In genomic region chr17:76273435-76273921, GRCh38 we compare ENCODE assay signal across 13 cellular contexts. TPM values are rescaled to one million over a fixed set of nuclear protein-coding genes. Genes with fewer than 3 reads are reported as not detected.
A peak's percentile ranks its signal among the peaks of the same experiment; 100 is the strongest.
DNase-seq lines count a peak whose midpoint lies in the region; ATAC-seq, FAIRE-seq and TF ChIP-seq lines count a peak whose summit lies in the region.
"Had no signal": no experiment of that assay in that cellular context is flagged by ENCODE, and none has a peak within 500 bp of the region (broad histone marks: within the 10 kb centered on the region; RNA-seq: fewer than 3 reads in every experiment).

No MANE protein-coding gene starts in this region.

- FAIRE-seq in HepG2 (lab: Jason Lieb, UNC), result no peak
- FAIRE-seq: G401.6 had no signal

- WGBS in HepG2 (ENCODE audit: low lambda C conversion rate), result 83% methylated on average over 14 of the region's 14 CpGs
- WGBS in stomach, 5 donors, result 59 to 69% (median 65%) methylated on average over 11 to 14 of the region's 14 CpGs

- H2AFZ ChIP-seq in HepG2 (ENCODE audit: low read length), result no peak overlapping the region
- no peak overlapping the region for H2AFZ ChIP-seq in PC-3 (ENCODE audit: low read length)

- H3K4me3 ChIP-seq in HepG2 (replicated peaks in 1 of 3; ENCODE audit: insufficient read depth in 1 of 3, low read depth in 2 of 3, low read length in 3 of 3) (no peak overlapping the region), stomach (no peak overlapping the region), PC-3 (ENCODE audit: low read length) (no peak overlapping the region)
- H3K4me3 ChIP-seq: left ventricle myocardium inferior, transverse colon had no signal

- H3K79me2 ChIP-seq in HepG2 (ENCODE audit: insufficient read depth, low read length) (peaks cover 8% of the 10 kb centered on the region), PC-3 (ENCODE audit: low read length) (peaks cover 16% of the 10 kb centered on the region)

- peak overlapping the region; percentile 93 for H3K27ac Mint-ChIP-seq in activated naive CD4-positive, alpha-beta T cell treated with anti-CD3 and anti-CD28 coated beads, Interleukin-2, amount 10 ng/mL, durations not matched to agents 7 days and 5 days
- peak overlapping the region; percentile 94 for H3K27ac Mint-ChIP-seq in activated B cell treated with CpG ODN at 0.5 μM for 24 hours

- peaks cover 5% of the 10 kb centered on the region for H3K27me3 Mint-ChIP-seq in activated naive CD4-positive, alpha-beta T cell treated with anti-CD3 and anti-CD28 coated beads, Interleukin-2, amount 10 ng/mL, durations not matched to agents 7 days and 5 days
- no peaks in the 10 kb centered on the region for H3K27me3 Mint-ChIP-seq in activated B cell treated with CpG ODN at 0.5 μM for 24 hours

- TF ChIP-seq EP300 in HepG2 (IDR thresholded peaks at IDR 0.05; ENCODE audit: low read depth in 2 of 2, low read length in 2 of 2), result no peak
- TF ChIP-seq EP300 in HepG2 (CRISPR knock-in tag; IDR thresholded peaks at IDR 0.05; ENCODE audit: borderline replicate concordance), result no peak
- TF ChIP-seq EP300 in stomach (IDR thresholded peaks at IDR 0.05), result no peak

- H3K4me1 Mint-ChIP-seq in activated naive CD4-positive, alpha-beta T cell treated with anti-CD3 and anti-CD28 coated beads, Interleukin-2, amount 10 ng/mL, durations not matched to agents 7 days and 5 days, result peaks cover 66% of the 10 kb centered on the region
- peaks cover 87% of the 10 kb centered on the region for H3K4me1 Mint-ChIP-seq in activated B cell treated with CpG ODN at 0.5 μM for 24 hours

- DNase-seq in activated naive CD4-positive, alpha-beta T cell treated with anti-CD3 and anti-CD28 coated beads, Interleukin-2, amount 10 ng/mL, durations not matched to agents 7 days and 5 days, result peak; percentile 39
- no peak for DNase-seq in activated naive CD4-positive, alpha-beta T cell (lab: John Stamatoyannopoulos, UW)
- no peak for DNase-seq in activated B cell treated with CpG ODN at 0.5 μM for 24 hours
- no peak for DNase-seq in HepG2 (ENCODE audit: low spot score)
- DNase-seq in stomach, result no peak
- no peak for DNase-seq in PC-3
- DNase-seq in stimulated activated CD4-positive, alpha-beta T cell treated with anti-CD3 and anti-CD28 coated beads, Interleukin-2, amount 100 ng/mL, for 24 hours, result no peak
- DNase-seq: left ventricle myocardium inferior, NCI-H2029 treated with DMSO at 0.1 percent for 48 hours, transverse colon had no signal

- H3K36me3 ChIP-seq in HepG2 (replicated peaks in 1 of 2; ENCODE audit: control insufficient read depth in 1 of 2, insufficient read depth in 2 of 2, low read length in 2 of 2) (peaks cover 6 to 12% of the 10 kb centered on the region in 2 experiments; a peak in 3 of 5 replicates), stomach (peaks cover 4 to 28% (median 24%) of the 10 kb centered on the region in 4 donors), PC-3 (ENCODE audit: low read depth, low read length) (peaks cover 3% of the 10 kb centered on the region; the same call in 1 of the 2 replicates)

- BruUV-seq in HepG2 (replicated peaks; lab: Mats Ljungman, UMichigan), result no TSS peak
- no TSS peak for BruUV-seq in PC-3 (replicated peaks; lab: Mats Ljungman, UMichigan)

- CTCF ChIA-PET in activated naive CD4-positive, alpha-beta T cell treated with anti-CD3 and anti-CD28 coated beads, Interleukin-2, amount 10 ng/mL, durations not matched to agents 7 days and 5 days (lab: Charles Lee), result interaction anchor here (0.6 to 4.5 kb wide), 5 partner anchors 93 to 674 kb away, joined by 3 to 26 read pairs (median 5); no protein-coding TSS in a partner anchor
- CTCF ChIA-PET in activated B cell treated with CpG ODN at 0.5 μM for 24 hours (lab: Charles Lee) (interaction anchor here (1.3 to 3.8 kb wide), 4 partner anchors 9 to 152 kb away, joined by 3 to 22 read pairs (median 7); no protein-coding TSS in a partner anchor), HepG2 (lab: Yijun Ruan, JAX; ENCODE audit: low intra/inter-chr PET ratio, low total read pairs) (no interaction called here), PC-3 (lab: Charles Lee) (no interaction called here)

- H3K9me2 ChIP-seq in PC-3 (replicated peaks; ENCODE audit: low read length), result no peaks in the 10 kb centered on the region

- ATAC-seq in activated B cell treated with CpG ODN at 0.5 μM for 24 hours (ENCODE audit: low read depth) (no peak), HepG2 (peak; percentile 10), PC-3 (no peak), HG02623 (IDR thresholded peaks at IDR 0.05; ENCODE audit: unreplicated experiment) (no peak)
- ATAC-seq: Panc1 had no signal

- TF ChIP-seq RAD21 in HepG2 (CRISPR knock-in tag; IDR thresholded peaks at IDR 0.05), result no peak

- peaks cover 23% of the 10 kb centered on the region for H3K4me1 ChIP-seq in HepG2 (ENCODE audit: insufficient read depth, low read length)
- peaks cover 48 to 63% (median 60%) of the 10 kb centered on the region in 4 donors for H3K4me1 ChIP-seq in stomach
- peaks cover 13% of the 10 kb centered on the region for H3K4me1 ChIP-seq in PC-3 (ENCODE audit: insufficient read depth, low read length)

- H3K27ac ChIP-seq in HepG2 (ENCODE audit: extremely low read length, insufficient read depth, low read length) (no peak overlapping the region), stomach (peak overlapping the region in 4 of 5 donors; percentile 29 to 100 (median 86)), PC-3 (ENCODE audit: low read length) (no peak overlapping the region)

- H3K9me3 Mint-ChIP-seq in activated naive CD4-positive, alpha-beta T cell treated with anti-CD3 and anti-CD28 coated beads, Interleukin-2, amount 10 ng/mL, durations not matched to agents 7 days and 5 days, result no peaks in the 10 kb centered on the region
- no peaks in the 10 kb centered on the region for H3K9me3 Mint-ChIP-seq in activated B cell treated with CpG ODN at 0.5 μM for 24 hours

- TF ChIP-seq CTCF in activated B cell treated with CpG ODN at 0.5 μM for 24 hours (IDR thresholded peaks at IDR 0.05) (no peak), HepG2 (CRISPR knock-in tag; IDR thresholded peaks at IDR 0.05) (no peak), stomach (IDR thresholded peaks at IDR 0.05) (no peak), PC-3 (conservative IDR thresholded peaks at IDR 0.05; ENCODE audit: low read depth, low read length) (no peak)

- H3K9ac ChIP-seq in HepG2 (ENCODE audit: insufficient read depth, low read depth, low read length) (no peak overlapping the region), PC-3 (ENCODE audit: low read length) (no peak overlapping the region)

- H4K20me1 ChIP-seq in HepG2 (ENCODE audit: insufficient read depth, low read length) (no peaks in the 10 kb centered on the region; the same call in 1 of the 2 replicates), PC-3 (ENCODE audit: low read length) (peaks cover 3% of the 10 kb centered on the region; the same call in 1 of the 2 replicates)

- H3K9me3 ChIP-seq in HepG2 (ENCODE audit: low read length), result no peaks in the 10 kb centered on the region
- H3K9me3 ChIP-seq in stomach, result no peaks in the 10 kb centered on the region
- no peaks in the 10 kb centered on the region for H3K9me3 ChIP-seq in PC-3 (ENCODE audit: low read length)
- H3K9me3 ChIP-seq: left ventricle myocardium inferior, transverse colon had no signal

- H3K4me2 ChIP-seq in HepG2 (ENCODE audit: low read depth, low read length), result no peak overlapping the region
- no peak overlapping the region for H3K4me2 ChIP-seq in PC-3 (ENCODE audit: low read length)

- intact Hi-C loops in activated B cell treated with CpG ODN at 0.5 μM for 24 hours (cut with micrococcal nuclease), result loop anchor here (2.0 to 10.0 kb wide), 5 partner anchors 27 to 416 kb away; partner anchors contain the start of genes FOXJ1, MRPL38 and WBP2
- intact Hi-C loops in HepG2 (cut with micrococcal nuclease; ENCODE audit: unreplicated experiment), result loop anchor here (10.0 kb wide), 1 partner anchor 89 kb away; no protein-coding TSS in a partner anchor
- intact Hi-C loops in stomach (cut with DNase I; ENCODE audit: low total_unique reads), result no loop called here
- intact Hi-C loops in PC-3 (cut with micrococcal nuclease), result loop anchor here (10.0 kb wide), 1 partner anchor 369 kb away; the partner anchor contains the start of gene MRPL38

- TF ChIP-seq POLR2A in HepG2 (IDR thresholded peaks at IDR 0.05; ENCODE audit: insufficient read depth in 1 of 2, low read depth in 2 of 2, low read length in 2 of 2) (no peak), stomach (IDR thresholded peaks at IDR 0.05) (no peak)

- no peak overlapping the region for H3K4me3 Mint-ChIP-seq in activated naive CD4-positive, alpha-beta T cell treated with anti-CD3 and anti-CD28 coated beads, Interleukin-2, amount 10 ng/mL, durations not matched to agents 7 days and 5 days
- peak overlapping the region; percentile 70 for H3K4me3 Mint-ChIP-seq in activated B cell treated with CpG ODN at 0.5 μM for 24 hours

- H3K27me3 ChIP-seq in HepG2 (ENCODE audit: control insufficient read depth in 1 of 2, insufficient read depth in 2 of 2, low read length in 2 of 2) (no peaks in the 10 kb centered on the region), stomach (no peaks in the 10 kb centered on the region), PC-3 (ENCODE audit: low read length) (no peaks in the 10 kb centered on the region)
- H3K27me3 ChIP-seq: transverse colon had no signal

- in situ Hi-C loops in HepG2 (cut with HindIII; ENCODE audit: extremely low pct_ligation_motif_present, low pct_unique_long_range_greater_than_20kb), result no loop called here

- POLR2A ChIA-PET in activated B cell treated with CpG ODN at 0.5 μM for 24 hours (lab: Charles Lee), result interaction anchor here (0.9 to 17.7 kb wide), 10 partner anchors 9 to 255 kb away, joined by 3 to 481 read pairs (median 12); partner anchors contain the start of genes EXOC7, RNF157 and UBALD2
- POLR2A ChIA-PET in HepG2 (lab: Yijun Ruan, JAX), result interaction anchor here (1.4 to 1.5 kb wide), 2 partner anchors 9 to 14 kb away, joined by 6 to 10 read pairs; partner anchors contain the start of gene UBALD2
- POLR2A ChIA-PET in PC-3 (lab: Charles Lee; ENCODE audit: unreplicated experiment), result no interaction called here

- H3K36me3 Mint-ChIP-seq in activated naive CD4-positive, alpha-beta T cell treated with anti-CD3 and anti-CD28 coated beads, Interleukin-2, amount 10 ng/mL, durations not matched to agents 7 days and 5 days, result peaks cover 28% of the 10 kb centered on the region
- peaks cover 17% of the 10 kb centered on the region for H3K36me3 Mint-ChIP-seq in activated B cell treated with CpG ODN at 0.5 μM for 24 hours (ENCODE audit: low read depth)

- H3F3A ChIP-seq in PC-3 (ENCODE audit: low read length, unreplicated experiment), result no peaks in the 10 kb centered on the region

RNA-seq across cellular contexts. Expression of gene UBALD2, which starts 8.3 kb away (rescaled TPM):
- total RNA-seq in activated B cell treated with CpG ODN at 0.5 μM for 24 hours, result 144 and 152 TPM in 2 replicates
- 3.3 and 5.3 TPM in 2 replicates for total RNA-seq in HepG2 (2016; rRNA removed; fragmentation: Illumina TruSeq; extraction: Trizol)
- 6.8 and 10.0 TPM in 2 replicates for total RNA-seq in HepG2 (2016; cell fraction: cytosol; rRNA removed; fragmentation: Illumina TruSeq; extraction: Trizol; ENCODE audit: low read depth)
- 4.4 and 4.5 TPM in 2 replicates for total RNA-seq in HepG2 (2016; cell fraction: insoluble cytoplasmic fraction; rRNA removed; fragmentation: Illumina TruSeq; extraction: Trizol)
- 9.1 and 9.4 TPM in 2 replicates for total RNA-seq in HepG2 (2016; cell fraction: membrane; rRNA removed; fragmentation: Illumina TruSeq; extraction: Trizol)
- 2.6 and 3.2 TPM in 2 replicates for total RNA-seq in HepG2 (2016; cell fraction: nucleus; rRNA removed; fragmentation: Illumina TruSeq; extraction: Trizol)
- polyA plus RNA-seq in HepG2 (2011; rRNA removed), result 50.5 and 89.7 TPM in 2 replicates
- polyA plus RNA-seq in HepG2 (2011; cell fraction: cytosol; rRNA removed), result 14.6 and 28.0 TPM in 2 replicates
- polyA plus RNA-seq in HepG2 (2011; cell fraction: nucleus; rRNA removed), result 19.7 and 23.1 TPM in 2 replicates
- 16.6 and 21.8 TPM in 2 replicates for polyA plus RNA-seq in HepG2 (2012)
- 26.5 and 33.4 TPM in 2 replicates for polyA plus RNA-seq in HepG2 (2016; cell fraction: cytosol; fragmentation: Illumina TruSeq; extraction: Trizol; ENCODE audit: low read depth)
- 15.4 and 17.2 TPM in 2 replicates for polyA plus RNA-seq in HepG2 (2016; cell fraction: insoluble cytoplasmic fraction; fragmentation: Illumina TruSeq; extraction: Trizol; ENCODE audit: low read depth)
- polyA plus RNA-seq in HepG2 (2016; cell fraction: membrane; fragmentation: Illumina TruSeq; extraction: Trizol; ENCODE audit: low read depth), result 28.1 and 30.3 TPM in 2 replicates
- 8.4 and 13.3 TPM in 2 replicates for polyA plus RNA-seq in HepG2 (2016; cell fraction: nucleus; fragmentation: Illumina TruSeq; extraction: Trizol; ENCODE audit: insufficient read depth, low read depth)
- polyA minus RNA-seq in HepG2 (2011; rRNA and poly(A)+ RNA removed; ENCODE audit: low replicate concordance), result 24.6 and 37.9 TPM in 2 replicates
- 14.7 and 29.2 TPM in 2 replicates for polyA minus RNA-seq in HepG2 (2011; cell fraction: cytosol; rRNA and poly(A)+ RNA removed)
- 4.2 and 7.1 TPM in 2 replicates for polyA minus RNA-seq in HepG2 (2011; cell fraction: nucleus; rRNA and poly(A)+ RNA removed)
- 10 to 100 TPM in 2 of 5 donors, 1 to 10 TPM in 3; 1.8 to 49.5 (median 9.9) TPM for total RNA-seq in stomach
- 10 to 100 TPM; 37.2 to 48.4 (median 43.0) TPM for polyA plus RNA-seq in stomach
- total RNA-seq in PC-3 (2014; rRNA removed), result 59.5 and 63.5 TPM in 2 replicates

RNA-seq across cellular contexts. Expression of gene RNF157, which starts 33.2 kb away (rescaled TPM):
- total RNA-seq in activated B cell treated with CpG ODN at 0.5 μM for 24 hours (3.1 and 3.5 TPM in 2 replicates), HepG2 (2016; rRNA removed; fragmentation: Illumina TruSeq; extraction: Trizol) (1.4 and 1.5 TPM in 2 replicates), stomach (10 to 100 TPM in 3 of 5 donors, 1 to 10 TPM in 2; 1.0 to 41.4 (median 11.6) TPM), PC-3 (2014; rRNA removed) (7.3 and 7.4 TPM in 2 replicates)
- total RNA-seq in HepG2 (2016; cell fraction: cytosol; rRNA removed; fragmentation: Illumina TruSeq; extraction: Trizol; ENCODE audit: low read depth), result 1.0 and 1.9 TPM in 2 replicates
- 1.5 and 2.1 TPM in 2 replicates for total RNA-seq in HepG2 (2016; cell fraction: insoluble cytoplasmic fraction; rRNA removed; fragmentation: Illumina TruSeq; extraction: Trizol)
- total RNA-seq in HepG2 (2016; cell fraction: membrane; rRNA removed; fragmentation: Illumina TruSeq; extraction: Trizol), result 3.1 and 3.6 TPM in 2 replicates
- 1.0 and 2.8 TPM in 2 replicates for total RNA-seq in HepG2 (2016; cell fraction: nucleus; rRNA removed; fragmentation: Illumina TruSeq; extraction: Trizol)
- polyA plus RNA-seq in HepG2 (2011; rRNA removed) (0.44 and 0.82 TPM in 2 replicates), stomach (1 to 10 TPM in 2 of 3 donors, under 1 TPM in 1; 0.95 to 4.1 (median 3.7) TPM)
- 0.52 and 0.71 TPM in 2 replicates for polyA plus RNA-seq in HepG2 (2011; cell fraction: cytosol; rRNA removed)
- 0.42 TPM in 2 replicates for polyA plus RNA-seq in HepG2 (2011; cell fraction: nucleus; rRNA removed)
- polyA plus RNA-seq in HepG2 (2012), result 0.86 and 1.1 TPM in 2 replicates
- 1.7 and 2.0 TPM in 2 replicates for polyA plus RNA-seq in HepG2 (2016; cell fraction: cytosol; fragmentation: Illumina TruSeq; extraction: Trizol; ENCODE audit: low read depth)
- polyA plus RNA-seq in HepG2 (2016; cell fraction: insoluble cytoplasmic fraction; fragmentation: Illumina TruSeq; extraction: Trizol; ENCODE audit: low read depth), result 1.9 and 2.1 TPM in 2 replicates
- polyA plus RNA-seq in HepG2 (2016; cell fraction: membrane; fragmentation: Illumina TruSeq; extraction: Trizol; ENCODE audit: low read depth), result 3.0 and 5.1 TPM in 2 replicates
- polyA plus RNA-seq in HepG2 (2016; cell fraction: nucleus; fragmentation: Illumina TruSeq; extraction: Trizol; ENCODE audit: insufficient read depth, low read depth), result 1.8 and 3.8 TPM in 2 replicates
- 0.66 and 3.2 TPM in 2 replicates for polyA minus RNA-seq in HepG2 (2011; rRNA and poly(A)+ RNA removed; ENCODE audit: low replicate concordance)
- 0.79 and 1.5 TPM in 2 replicates for polyA minus RNA-seq in HepG2 (2011; cell fraction: cytosol; rRNA and poly(A)+ RNA removed)
- polyA minus RNA-seq in HepG2 (2011; cell fraction: nucleus; rRNA and poly(A)+ RNA removed), result 0.77 and 0.99 TPM in 2 replicates

RNA-seq across cellular contexts. Expression of gene QRICH2, which starts 34.6 kb away (rescaled TPM):
- total RNA-seq in activated B cell treated with CpG ODN at 0.5 μM for 24 hours (2.0 and 2.2 TPM in 2 replicates), HepG2 (2016; rRNA removed; fragmentation: Illumina TruSeq; extraction: Trizol) (2.7 and 3.7 TPM in 2 replicates), stomach (10 to 100 TPM in 1 of 5 donors, 1 to 10 TPM in 3, under 1 TPM in 1; 0.72 to 12.5 (median 2.3) TPM), PC-3 (2014; rRNA removed) (2.2 and 5.7 TPM in 2 replicates)
- 3.1 and 3.3 TPM in 2 replicates for total RNA-seq in HepG2 (2016; cell fraction: cytosol; rRNA removed; fragmentation: Illumina TruSeq; extraction: Trizol; ENCODE audit: low read depth)
- total RNA-seq in HepG2 (2016; cell fraction: insoluble cytoplasmic fraction; rRNA removed; fragmentation: Illumina TruSeq; extraction: Trizol), result 2.3 and 3.7 TPM in 2 replicates
- 4.0 and 4.5 TPM in 2 replicates for total RNA-seq in HepG2 (2016; cell fraction: membrane; rRNA removed; fragmentation: Illumina TruSeq; extraction: Trizol)
- 4.4 and 6.1 TPM in 2 replicates for total RNA-seq in HepG2 (2016; cell fraction: nucleus; rRNA removed; fragmentation: Illumina TruSeq; extraction: Trizol)
- polyA plus RNA-seq in HepG2 (2011; rRNA removed) (5.7 and 11.5 TPM in 2 replicates), stomach (1 to 10 TPM; 3.8 to 5.6 (median 4.0) TPM)
- polyA plus RNA-seq in HepG2 (2011; cell fraction: cytosol; rRNA removed), result 3.4 and 3.8 TPM in 2 replicates
- polyA plus RNA-seq in HepG2 (2011; cell fraction: nucleus; rRNA removed), result 58.0 and 60.6 TPM in 2 replicates
- polyA plus RNA-seq in HepG2 (2012), result 1.5 and 7.5 TPM in 2 replicates
- 0.94 and 1.1 TPM in 2 replicates for polyA plus RNA-seq in HepG2 (2016; cell fraction: cytosol; fragmentation: Illumina TruSeq; extraction: Trizol; ENCODE audit: low read depth)
- 1.2 TPM in 2 replicates for polyA plus RNA-seq in HepG2 (2016; cell fraction: insoluble cytoplasmic fraction; fragmentation: Illumina TruSeq; extraction: Trizol; ENCODE audit: low read depth)
- 1.0 and 1.5 TPM in 2 replicates for polyA plus RNA-seq in HepG2 (2016; cell fraction: membrane; fragmentation: Illumina TruSeq; extraction: Trizol; ENCODE audit: low read depth)
- 10.2 and 12.1 TPM in 2 replicates for polyA plus RNA-seq in HepG2 (2016; cell fraction: nucleus; fragmentation: Illumina TruSeq; extraction: Trizol; ENCODE audit: insufficient read depth, low read depth)
- 6.3 and 21.9 TPM in 2 replicates for polyA minus RNA-seq in HepG2 (2011; rRNA and poly(A)+ RNA removed; ENCODE audit: low replicate concordance)
- 2.5 and 3.3 TPM in 2 replicates for polyA minus RNA-seq in HepG2 (2011; cell fraction: cytosol; rRNA and poly(A)+ RNA removed)
- 12.0 and 17.0 TPM in 2 replicates for polyA minus RNA-seq in HepG2 (2011; cell fraction: nucleus; rRNA and poly(A)+ RNA removed)

Comparison
In these comparisons a context has a peak if more than half of its experiments do, and no peak if none do; other contexts are left out.
1. H3K27ac ChIP-seq: peak in stomach (4 of 5); none in HepG2 (single experiment) and PC-3 (single experiment).
2. CTCF ChIA-PET loops: an anchor here in activated naive CD4-positive, alpha-beta T cell treated with anti-CD3 and anti-CD28 coated beads, Interleukin-2, amount 10 ng/mL, durations not matched to agents 7 days and 5 days (0.6 to 4.5 kb wide) and activated B cell treated with CpG ODN at 0.5 μM for 24 hours (1.3 to 3.8 kb wide); none called in HepG2 and PC-3.